In the genomic region with DNA sequence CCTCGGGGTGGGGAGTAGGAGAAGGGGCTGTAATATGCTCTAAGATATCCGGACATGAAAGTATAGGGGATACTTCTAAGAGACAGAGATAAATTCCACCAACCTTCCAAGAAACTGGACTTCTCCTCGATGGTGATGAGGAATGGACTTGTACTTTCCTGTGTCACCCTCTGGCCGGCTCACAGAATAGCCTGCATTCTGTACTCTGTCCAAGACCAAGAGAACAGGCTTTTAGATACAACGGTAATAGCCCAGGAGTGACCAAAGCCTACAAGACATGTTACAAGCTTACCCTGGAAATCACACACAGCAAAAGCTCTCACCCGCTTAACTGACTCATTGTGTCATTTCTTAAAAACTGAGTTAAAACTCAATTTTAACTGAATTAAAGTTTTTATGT, we compare ENCODE assay signal across 19 cellular contexts.
A peak's percentile ranks its signal among the peaks of the same experiment; 100 is the strongest.
DNase-seq lines count a peak whose midpoint lies in the region; ATAC-seq and TF ChIP-seq lines count a peak whose summit lies in the region.
"Had no signal": no experiment of that assay in that cellular context is flagged by ENCODE, and none has a peak within 500 bp of the region (broad histone marks: within the 10 kb centered on the region; RNA-seq: fewer than 3 reads in every experiment).

No MANE protein-coding gene starts in this region.

- H3K27me3 ChIP-seq in KMS-11 (ENCODE audit: insufficient read depth, low read depth) (no peaks in the 10 kb centered on the region), body of pancreas (no peaks in the 10 kb centered on the region), muscle layer of colon (ENCODE audit: control insufficient read depth in 1 of 2, insufficient read depth in 2 of 2, low read length in 2 of 2) (no peaks in the 10 kb centered on the region), testis (no peaks in the 10 kb centered on the region)
- H3K27me3 ChIP-seq: MG63 had no signal

- DNase-seq in body of pancreas (no peak), testis (no peak), sciatic nerve (ENCODE audit: low spot score) (no peak)
- DNase-seq in activated CD8-positive, alpha-beta T cell treated with anti-CD3 and anti-CD28 coated beads, Interleukin-2, amount 10 ng/mL, durations not matched to agents 7 days and 5 days: no peak
- DNase-seq: ACHN, H9, Kasumi-1, MG63, NCI-H1048, NCI-H1436, NCI-H1930, NCI-H345, NCI-H524 treated with DMSO at 0.1 percent for 48 hours had no signal

- H4K20me1 ChIP-seq in KMS-11 (ENCODE audit: insufficient read depth): no peaks in the 10 kb centered on the region

- H3K36me3 Mint-ChIP-seq in activated CD8-positive, alpha-beta T cell treated with anti-CD3 and anti-CD28 coated beads, Interleukin-2, amount 10 ng/mL, durations not matched to agents 7 days and 5 days (ENCODE audit: low read depth): peaks cover 46% of the 10 kb centered on the region

- H3K9me3 ChIP-seq in body of pancreas (no peaks in the 10 kb centered on the region), muscle layer of colon (ENCODE audit: low read length) (no peaks in the 10 kb centered on the region), testis (no peaks in the 10 kb centered on the region)
- H3K9me3 ChIP-seq: MG63 had no signal

- POLR2A ChIA-PET in activated CD8-positive, alpha-beta T cell treated with anti-CD3 and anti-CD28 coated beads, Interleukin-2, amount 10 ng/mL, durations not matched to agents 7 days and 5 days (lab: Charles Lee): interaction anchor here (0.7 kb wide), 1 partner anchor 213 kb away, joined by 4 read pairs; no protein-coding TSS in a partner anchor

- no peaks in the 10 kb centered on the region; the same call in 1 of the 2 replicates for H3K36me3 ChIP-seq in KMS-11 (ENCODE audit: insufficient read depth)
- peaks cover 0 to 18% of the 10 kb centered on the region in 2 donors for H3K36me3 ChIP-seq in body of pancreas (replicated peaks in 1 of 2; ENCODE audit: insufficient read depth in 1 of 2, low read depth in 2 of 2)
- peaks cover 41% of the 10 kb centered on the region for H3K36me3 ChIP-seq in muscle layer of colon (ENCODE audit: insufficient read depth, low read length)
- no peaks in the 10 kb centered on the region for H3K36me3 ChIP-seq in testis (ENCODE audit: low read depth, missing control alignments)

- no peaks in the 10 kb centered on the region for H3K79me2 ChIP-seq in KMS-11 (ENCODE audit: insufficient read depth, low read depth)

- WGBS in body of pancreas, 2 donors: 73 to 79% methylated on average over 6 of the region's 6 CpGs
- 48 to 52% methylated on average over 6 of the region's 6 CpGs for WGBS in testis, 2 donors

- intact Hi-C loops in body of pancreas (cut with DNase I) (no loop called here), testis (cut with DNase I; ENCODE audit: low total_unique reads) (no loop called here), sciatic nerve (cut with DNase I) (no loop called here)

- no peak for TF ChIP-seq POLR2A in body of pancreas (IDR thresholded peaks at IDR 0.05)
- no peak for TF ChIP-seq POLR2A in testis (IDR thresholded peaks at IDR 0.05)

- no peaks in the 10 kb centered on the region for H3K27me3 Mint-ChIP-seq in activated CD8-positive, alpha-beta T cell treated with anti-CD3 and anti-CD28 coated beads, Interleukin-2, amount 10 ng/mL, durations not matched to agents 7 days and 5 days (ENCODE audit: low read depth)
- H3K27me3 Mint-ChIP-seq: IgD-negative memory B cell had no signal

- H3K27ac ChIP-seq in KMS-11: no peak overlapping the region
- H3K27ac ChIP-seq in body of pancreas: peak overlapping the region in 3 of 4 donors; percentile 12 to 62 (median 56)
- peak overlapping the region; percentile 14 for H3K27ac ChIP-seq in muscle layer of colon (ENCODE audit: low read depth, low read length)
- peak overlapping the region; percentile 26 to 38 for H3K27ac ChIP-seq in testis
- H3K27ac ChIP-seq: HL-60 had no signal

- peak overlapping the region; percentile 44; the same call in 1 of the 2 replicates for H3K4me2 ChIP-seq in KMS-11

- H3K4me3 Mint-ChIP-seq in activated CD8-positive, alpha-beta T cell treated with anti-CD3 and anti-CD28 coated beads, Interleukin-2, amount 10 ng/mL, durations not matched to agents 7 days and 5 days: no peak overlapping the region
- H3K4me3 Mint-ChIP-seq: CD14-positive monocyte, H9, IgD-negative memory B cell had no signal

- TF ChIP-seq CTCF in KMS-11 (conservative IDR thresholded peaks at IDR 0.05; ENCODE audit: low read depth, low read length) (no peak), body of pancreas (IDR thresholded peaks at IDR 0.05) (no peak), testis (IDR thresholded peaks at IDR 0.05) (no peak)

- H3K4me1 Mint-ChIP-seq in activated CD8-positive, alpha-beta T cell treated with anti-CD3 and anti-CD28 coated beads, Interleukin-2, amount 10 ng/mL, durations not matched to agents 7 days and 5 days (ENCODE audit: low read depth): peaks cover 15% of the 10 kb centered on the region
- H3K4me1 Mint-ChIP-seq: CD14-positive monocyte had no signal

- H3K9me3 Mint-ChIP-seq in activated CD8-positive, alpha-beta T cell treated with anti-CD3 and anti-CD28 coated beads, Interleukin-2, amount 10 ng/mL, durations not matched to agents 7 days and 5 days (ENCODE audit: insufficient read depth): no peaks in the 10 kb centered on the region
- H3K9me3 Mint-ChIP-seq: CD14-positive monocyte, H9, IgD-negative memory B cell had no signal

- ATAC-seq in body of pancreas: no peak
- ATAC-seq in GM21528 (IDR thresholded peaks at IDR 0.05; ENCODE audit: low FRiP score, unreplicated experiment): no peak
- no peak for ATAC-seq in sciatic nerve
- no peak for ATAC-seq in activated CD8-positive, alpha-beta T cell treated with anti-CD3 and anti-CD28 coated beads, Interleukin-2, amount 10 ng/mL, durations not matched to agents 7 days and 5 days

- H3K27ac Mint-ChIP-seq in activated CD8-positive, alpha-beta T cell treated with anti-CD3 and anti-CD28 coated beads, Interleukin-2, amount 10 ng/mL, durations not matched to agents 7 days and 5 days: no peak overlapping the region
- H3K27ac Mint-ChIP-seq: IgD-negative memory B cell had no signal

- H3K9ac ChIP-seq in KMS-11: no peak overlapping the region
- no peak overlapping the region for H3K9ac ChIP-seq in muscle layer of colon (ENCODE audit: low read length)

- H3K4me1 ChIP-seq in KMS-11 (ENCODE audit: low read depth, poor library complexity, severe bottlenecking) (peaks cover 24% of the 10 kb centered on the region), body of pancreas (peaks cover 13% of the 10 kb centered on the region), muscle layer of colon (ENCODE audit: insufficient read depth, low read length) (peaks cover 50% of the 10 kb centered on the region), testis (peaks cover 39% of the 10 kb centered on the region)

- H3K4me3 ChIP-seq in KMS-11 (IDR thresholded peaks at IDR 0.05; ENCODE audit: insufficient read depth, low read depth, low read length): no peak overlapping the region
- H3K4me3 ChIP-seq in body of pancreas: no peak overlapping the region
- no peak overlapping the region for H3K4me3 ChIP-seq in muscle layer of colon (ENCODE audit: low read depth in 1 of 2, low read length in 2 of 2)
- no peak overlapping the region for H3K4me3 ChIP-seq in testis
- H3K4me3 ChIP-seq: MG63 had no signal

- no peak overlapping the region for H2AFZ ChIP-seq in KMS-11 (ENCODE audit: low read depth)

- CTCF ChIA-PET in activated CD8-positive, alpha-beta T cell treated with anti-CD3 and anti-CD28 coated beads, Interleukin-2, amount 10 ng/mL, durations not matched to agents 7 days and 5 days (lab: Charles Lee): no interaction called here
